8 cellular contexts compared by ENCODE assay signal in the genomic region with DNA sequence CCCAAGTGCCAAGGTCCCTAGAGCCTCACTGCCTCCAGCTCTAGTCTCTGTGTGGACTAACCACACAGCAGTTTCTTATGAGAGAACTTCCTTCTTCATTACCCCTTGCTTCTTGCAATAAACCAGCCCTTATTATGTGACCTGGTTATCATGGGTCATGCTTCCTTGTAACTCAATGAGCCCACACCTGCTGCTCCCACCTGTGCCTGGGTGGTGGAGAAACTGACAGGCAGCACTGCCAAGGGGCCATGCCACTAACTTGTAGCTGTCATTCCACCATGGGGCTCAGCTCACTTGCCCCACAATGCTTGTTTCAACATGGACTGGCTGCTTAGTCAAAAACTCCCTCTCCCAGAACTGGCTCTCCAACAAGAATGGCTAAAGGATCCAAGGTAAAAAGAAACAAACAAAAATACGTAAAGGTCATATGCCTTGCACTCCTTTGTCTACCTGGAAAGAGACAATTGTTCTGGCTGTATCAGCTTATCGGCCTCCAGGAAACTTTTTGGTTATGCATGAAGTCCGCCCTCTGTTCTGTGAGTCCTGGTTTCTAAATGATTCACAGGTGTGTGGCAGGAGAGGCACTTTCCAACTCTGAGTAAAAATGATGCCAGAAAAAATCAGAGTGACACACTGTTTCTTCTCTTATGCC.
DNase-seq lines count a peak whose midpoint lies in the region; ATAC-seq and TF ChIP-seq lines count a peak whose summit lies in the region.

No MANE protein-coding gene starts in this region.

- peak overlapping the region; percentile 85 for H3K27ac Mint-ChIP-seq in T-helper 1 cell treated with Interleukin-12 subunit alpha and Interleukin-12 subunit beta and Interleukin-4 antibody, amounts not matched to agents 30 μg/mL and 1 μg/mL, for 36 hours

- no peak for TF ChIP-seq CTCF in parathyroid adenoma (IDR thresholded peaks at IDR 0.05)

- H3K4me2 ChIP-seq in parathyroid adenoma (ENCODE audit: low read length), result peak overlapping the region; percentile 11

- H3K27me3 ChIP-seq in parathyroid adenoma (ENCODE audit: control insufficient read depth, insufficient read depth, low read length), result no peaks in the 10 kb centered on the region
- H3K27me3 ChIP-seq in H7 (ENCODE audit: control insufficient read depth, insufficient read depth, low read length), result no peaks in the 10 kb centered on the region

- no peaks in the 10 kb centered on the region for H3K36me3 ChIP-seq in parathyroid adenoma (ENCODE audit: control insufficient read depth, insufficient read depth, low read length)
- H3K36me3 ChIP-seq in H7 (replicated peaks; ENCODE audit: control insufficient read depth, insufficient read depth, low read length), result no peaks in the 10 kb centered on the region

- H2AFZ ChIP-seq in parathyroid adenoma, result no peak overlapping the region

- H3K27ac ChIP-seq in parathyroid adenoma, result no peak overlapping the region

- DNase-seq in DMS53 (lab: John Stamatoyannopoulos, UW), result no peak
- DNase-seq in H7, result no peak
- DNase-seq in NCI-H1417 (lab: John Stamatoyannopoulos, UW), result no peak
- no peak for DNase-seq in SKM-1 treated with dmso at 0.1 percent for 144 hours (lab: John Stamatoyannopoulos, UW; ENCODE audit: unreplicated experiment)

- H3K79me2 ChIP-seq in parathyroid adenoma, result no peaks in the 10 kb centered on the region

- peaks cover 56% of the 10 kb centered on the region for H3K4me1 Mint-ChIP-seq in T-helper 1 cell treated with Interleukin-12 subunit alpha and Interleukin-12 subunit beta and Interleukin-4 antibody, amounts not matched to agents 30 μg/mL and 1 μg/mL, for 36 hours (ENCODE audit: low read depth)

- peak overlapping the region; percentile 57 for H3K4me3 Mint-ChIP-seq in T-helper 1 cell treated with Interleukin-12 subunit alpha and Interleukin-12 subunit beta and Interleukin-4 antibody, amounts not matched to agents 30 μg/mL and 1 μg/mL, for 36 hours

- H3K36me3 Mint-ChIP-seq in T-helper 1 cell treated with Interleukin-12 subunit alpha and Interleukin-12 subunit beta and Interleukin-4 antibody, amounts not matched to agents 30 μg/mL and 1 μg/mL, for 36 hours (ENCODE audit: low read depth), result peaks cover 17% of the 10 kb centered on the region

- no peaks in the 10 kb centered on the region for H3K4me1 ChIP-seq in parathyroid adenoma

- no peak overlapping the region for H3K9ac ChIP-seq in parathyroid adenoma

- H3K27me3 Mint-ChIP-seq in T-helper 1 cell treated with Interleukin-12 subunit alpha and Interleukin-12 subunit beta and Interleukin-4 antibody, amounts not matched to agents 30 μg/mL and 1 μg/mL, for 36 hours (ENCODE audit: low read depth), result no peaks in the 10 kb centered on the region

- H3K4me3 ChIP-seq in parathyroid adenoma (ENCODE audit: low read depth, low read length) (no peak overlapping the region), H7 (ENCODE audit: insufficient read depth, low read depth, low read length) (no peak overlapping the region)

- peaks cover 18% of the 10 kb centered on the region for H3K9me3 Mint-ChIP-seq in T-helper 1 cell treated with Interleukin-12 subunit alpha and Interleukin-12 subunit beta and Interleukin-4 antibody, amounts not matched to agents 30 μg/mL and 1 μg/mL, for 36 hours

- H3K9me3 ChIP-seq in parathyroid adenoma (ENCODE audit: control insufficient read depth, low read length), result no peaks in the 10 kb centered on the region

- ATAC-seq in GM18868 (IDR thresholded peaks at IDR 0.05; ENCODE audit: unreplicated experiment), result peak; percentile 91
- peak; percentile 84 for ATAC-seq in HG02588 (IDR thresholded peaks at IDR 0.05; ENCODE audit: unreplicated experiment)
